7 cellular contexts compared by ENCODE assay signal in the genomic region with DNA sequence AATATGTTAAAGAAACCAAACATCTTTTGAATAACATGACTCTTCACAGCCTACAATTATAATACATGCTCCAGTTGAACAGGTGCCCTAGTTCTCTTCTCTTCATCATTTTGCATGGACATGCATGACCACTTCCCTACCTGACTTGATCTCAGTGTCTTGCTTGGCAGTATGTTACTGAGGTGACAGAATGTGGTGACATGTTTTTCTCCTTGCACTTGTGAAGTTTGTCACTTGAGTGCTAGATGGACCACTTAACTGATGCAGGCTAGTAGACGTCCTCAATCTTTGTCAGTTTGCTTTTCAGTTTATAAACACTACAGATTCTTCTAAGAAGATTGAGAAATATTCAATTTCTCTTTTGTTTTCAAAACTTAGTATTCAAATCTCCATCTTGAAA. TPM values are rescaled to one million over a fixed set of nuclear protein-coding genes. Genes with fewer than 3 reads are reported as not detected.
"Had no signal": no experiment of that assay in that cellular context is flagged by ENCODE, and none has a peak within 500 bp of the region (broad histone marks: within the 10 kb centered on the region; RNA-seq: fewer than 3 reads in every experiment).

No MANE protein-coding gene starts in this region.

- FAIRE-seq: HepG2, HTR-8/SVneo, K562 had no signal

- H3K27ac ChIP-seq: HL-60 had no signal

- DNase-seq: IMR-90, KBM-7 had no signal

- H3K4me3 ChIP-seq: K562 had no signal

RNA-seq across cellular contexts. Expression of gene KRTAP13-2, which starts 10.1 kb away (rescaled TPM):
- polyA plus RNA-seq: HepG2, IgD-negative memory B cell, IMR-90, K562 had no signal

RNA-seq across cellular contexts. Expression of gene KRTAP13-1, which starts 13.6 kb away (rescaled TPM):
- polyA plus RNA-seq: HepG2, IgD-negative memory B cell, IMR-90, K562 had no signal

RNA-seq across cellular contexts. Expression of gene KRTAP23-1, which starts 33.8 kb away (rescaled TPM):
- polyA plus RNA-seq: HepG2, IgD-negative memory B cell, IMR-90, K562 had no signal

RNA-seq across cellular contexts. Expression of gene KRTAP13-3, which starts 43.5 kb away (rescaled TPM):
- polyA plus RNA-seq: HepG2, IgD-negative memory B cell, IMR-90, K562 had no signal

RNA-seq across cellular contexts. Expression of gene KRTAP27-1, which starts 44.7 kb away (rescaled TPM):
- polyA plus RNA-seq: HepG2, IgD-negative memory B cell, IMR-90, K562 had no signal
